ENCODE assay signal across 8 cellular contexts in the genomic region with DNA sequence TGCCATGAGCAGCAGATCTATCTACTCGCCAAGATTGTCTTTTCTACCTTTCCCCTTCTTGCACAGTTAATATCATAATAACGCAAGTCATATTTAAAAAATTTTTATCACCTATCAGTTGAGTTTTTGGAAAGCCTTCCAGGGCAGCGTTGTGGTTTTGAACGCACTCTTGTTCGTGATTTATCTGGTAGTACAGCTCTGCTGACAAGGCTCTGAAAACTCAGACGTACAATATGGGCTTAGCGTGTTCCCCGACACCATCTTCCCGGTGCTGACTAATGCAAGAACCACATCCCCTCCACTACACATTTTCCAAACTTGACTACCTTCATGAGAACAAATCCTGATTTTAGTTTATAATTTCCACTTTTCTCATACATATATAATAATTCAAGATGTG. TPM values are rescaled to one million over a fixed set of nuclear protein-coding genes. Genes with fewer than 3 reads are reported as not detected.
A peak's percentile ranks its signal among the peaks of the same experiment; 100 is the strongest.
DNase-seq lines count a peak whose midpoint lies in the region; ATAC-seq and TF ChIP-seq lines count a peak whose summit lies in the region.

No MANE protein-coding gene starts in this region.

- H3K27ac Mint-ChIP-seq in activated T-cell treated with anti-CD3 and anti-CD28 coated beads, Interleukin-2, amount 50 U/mL, for 72 hours, result peak overlapping the region; percentile 99
- peak overlapping the region; percentile 98 for H3K27ac Mint-ChIP-seq in stimulated activated effector memory CD8-positive, alpha-beta T cell treated with anti-CD3 and anti-CD28 coated beads, Interleukin-12 subunit alpha, Interleukin-12 subunit beta, amount 100 ng/mL, for 72 hours

- 92% methylated on average over 9 of the region's 9 CpGs for WGBS in HUES64

- no peaks in the 10 kb centered on the region for H3K9me3 ChIP-seq in HUES64 (ENCODE audit: insufficient read depth, low read depth, low read length)
- H3K9me3 ChIP-seq in iPS-18a (ENCODE audit: control insufficient read depth, low read depth, low read length), result no peaks in the 10 kb centered on the region
- no peaks in the 10 kb centered on the region for H3K9me3 ChIP-seq in BE2C

- H3K4me3 Mint-ChIP-seq in activated T-cell treated with anti-CD3 and anti-CD28 coated beads, Interleukin-2, amount 50 U/mL, for 72 hours, result peak overlapping the region; percentile 98 to 99
- peak overlapping the region; percentile 97 for H3K4me3 Mint-ChIP-seq in stimulated activated effector memory CD8-positive, alpha-beta T cell treated with anti-CD3 and anti-CD28 coated beads, Interleukin-12 subunit alpha, Interleukin-12 subunit beta, amount 100 ng/mL, for 72 hours

- H3K27me3 Mint-ChIP-seq in activated T-cell treated with anti-CD3 and anti-CD28 coated beads, Interleukin-2, amount 50 U/mL, for 72 hours (ENCODE audit: low read depth), result no peaks in the 10 kb centered on the region

- peaks cover 22 to 29% of the 10 kb centered on the region in 2 donors for H3K36me3 Mint-ChIP-seq in activated T-cell treated with anti-CD3 and anti-CD28 coated beads, Interleukin-2, amount 50 U/mL, for 72 hours (ENCODE audit: insufficient read depth in 2 of 2)
- H3K36me3 Mint-ChIP-seq in stimulated activated effector memory CD8-positive, alpha-beta T cell treated with anti-CD3 and anti-CD28 coated beads, Interleukin-12 subunit alpha, Interleukin-12 subunit beta, amount 100 ng/mL, for 72 hours, result peaks cover 49% of the 10 kb centered on the region

- peaks cover 11% of the 10 kb centered on the region; the same call in 1 of the 2 replicates for H3K4me1 ChIP-seq in HUES64 (ENCODE audit: insufficient read depth, low read length)
- peaks cover 16% of the 10 kb centered on the region for H3K4me1 ChIP-seq in iPS-18a (ENCODE audit: control insufficient read depth, low read depth, low read length)
- H3K4me1 ChIP-seq in BE2C, result no peaks in the 10 kb centered on the region

- H3K36me3 ChIP-seq in HUES64 (ENCODE audit: insufficient read depth, low read length) (no peaks in the 10 kb centered on the region), iPS-18a (ENCODE audit: control insufficient read depth, low read depth, low read length) (no peaks in the 10 kb centered on the region), BE2C (no peaks in the 10 kb centered on the region)

- peaks cover 48% of the 10 kb centered on the region for H3K27me3 ChIP-seq in HUES64 (ENCODE audit: insufficient read depth, low read length)
- peaks cover 54% of the 10 kb centered on the region for H3K27me3 ChIP-seq in iPS-18a (ENCODE audit: control insufficient read depth, insufficient read depth, low read length)
- H3K27me3 ChIP-seq in BE2C, result peaks cover 66% of the 10 kb centered on the region

- H3K4me1 Mint-ChIP-seq in activated T-cell treated with anti-CD3 and anti-CD28 coated beads, Interleukin-2, amount 50 U/mL, for 72 hours (ENCODE audit: low read depth), result peaks cover 45% of the 10 kb centered on the region
- peaks cover 43% of the 10 kb centered on the region for H3K4me1 Mint-ChIP-seq in stimulated activated effector memory CD8-positive, alpha-beta T cell treated with anti-CD3 and anti-CD28 coated beads, Interleukin-12 subunit alpha, Interleukin-12 subunit beta, amount 100 ng/mL, for 72 hours

- no peak for ATAC-seq in activated T-cell treated with anti-CD3 and anti-CD28 coated beads, Interleukin-2, amount 50 U/mL, for 72 hours (replicated peaks in 1 of 2)
- no peak for ATAC-seq in stimulated activated effector memory CD8-positive, alpha-beta T cell treated with anti-CD3 and anti-CD28 coated beads, Interleukin-12 subunit alpha, Interleukin-12 subunit beta, amount 100 ng/mL, for 72 hours
- no peak for ATAC-seq in GM18907 (IDR thresholded peaks at IDR 0.05; ENCODE audit: unreplicated experiment)

- H3K9ac ChIP-seq in HUES64 (ENCODE audit: low read depth, low read length) (no peak overlapping the region), iPS-18a (ENCODE audit: low read length) (no peak overlapping the region)

- no peaks in the 10 kb centered on the region for H3K9me3 Mint-ChIP-seq in activated T-cell treated with anti-CD3 and anti-CD28 coated beads, Interleukin-2, amount 50 U/mL, for 72 hours
- H3K9me3 Mint-ChIP-seq in stimulated activated effector memory CD8-positive, alpha-beta T cell treated with anti-CD3 and anti-CD28 coated beads, Interleukin-12 subunit alpha, Interleukin-12 subunit beta, amount 100 ng/mL, for 72 hours, result no peaks in the 10 kb centered on the region

- peak overlapping the region; percentile 79 for H3K4me3 ChIP-seq in HUES64 (ENCODE audit: low read length)
- peak overlapping the region; percentile 69 for H3K4me3 ChIP-seq in iPS-18a (ENCODE audit: low read length)
- H3K4me3 ChIP-seq in BE2C (ENCODE audit: low read depth, low read length), result no peak overlapping the region

- DNase-seq in activated T-cell treated with anti-CD3 and anti-CD28 coated beads, Interleukin-2, amount 50 U/mL, for 72 hours, result peak in 1 of 2 donors; percentile 29
- peak in 1 of 2 donors; percentile 54 for DNase-seq in stimulated activated effector memory CD8-positive, alpha-beta T cell treated with anti-CD3 and anti-CD28 coated beads, Interleukin-12 subunit alpha, Interleukin-12 subunit beta, amount 100 ng/mL, for 72 hours (ENCODE audit: low spot score in 2 of 2)
- DNase-seq in BE2C (no peak), middle frontal gyrus (ENCODE audit: extremely low spot score, low spot score) (no peak), NCI-H524 treated with DMSO at 0.1 percent for 48 hours (lab: John Stamatoyannopoulos, UW) (no peak)

- no peak overlapping the region for H3K27ac ChIP-seq in HUES64 (ENCODE audit: low read depth, low read length)
- H3K27ac ChIP-seq in iPS-18a (ENCODE audit: low read length), result no peak overlapping the region

- TF ChIP-seq CTCF in BE2C (IDR thresholded peaks at IDR 0.05; ENCODE audit: low read depth, low read length), result no peak

RNA-seq across cellular contexts. Expression of gene NFIL3, which starts 1.6 kb away (rescaled TPM):
- 9.9 TPM for polyA plus RNA-seq in HUES64 (2013, experiment 1 of 2)
- polyA plus RNA-seq in HUES64 (2013, experiment 2 of 2), result 11.0 TPM
- 100 to 1,000 TPM; 208 to 246 TPM for total RNA-seq in activated T-cell treated with anti-CD3 and anti-CD28 coated beads, Interleukin-2, amount 50 U/mL, for 72 hours
- 3.8 TPM for polyA plus RNA-seq in BE2C (2012; ENCODE audit: insufficient read depth, insufficient read length, low read depth)
